In the genomic region with DNA sequence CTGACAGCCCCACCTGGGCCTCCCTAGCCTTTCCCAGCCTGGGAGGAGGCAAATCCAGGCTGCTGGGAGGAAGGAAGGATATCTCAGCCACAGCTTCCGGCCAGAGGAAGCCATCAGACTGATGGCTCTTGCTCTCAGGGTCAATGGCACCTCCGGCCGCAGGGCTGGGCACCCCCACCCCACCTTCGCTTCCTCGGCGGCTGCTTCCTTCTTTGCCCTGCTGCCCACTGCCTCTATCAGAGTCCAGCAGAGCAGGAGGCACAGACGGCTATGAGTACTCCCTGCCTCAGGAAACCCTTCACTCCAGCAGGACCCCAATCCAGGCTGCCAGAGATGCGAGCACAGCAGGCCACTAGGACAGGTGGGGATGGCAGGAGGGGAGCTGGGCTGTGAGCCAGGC, we compare ENCODE assay signal across 2 cellular contexts.
TF ChIP-seq lines count a peak whose summit lies in the region.

No MANE protein-coding gene starts in this region.

TF ChIP-seq in PFSK-1, 5 proteins besides CTCF, POLR2A, EP300 and RAD21:
- TF ChIP-seq, protein P1, sequence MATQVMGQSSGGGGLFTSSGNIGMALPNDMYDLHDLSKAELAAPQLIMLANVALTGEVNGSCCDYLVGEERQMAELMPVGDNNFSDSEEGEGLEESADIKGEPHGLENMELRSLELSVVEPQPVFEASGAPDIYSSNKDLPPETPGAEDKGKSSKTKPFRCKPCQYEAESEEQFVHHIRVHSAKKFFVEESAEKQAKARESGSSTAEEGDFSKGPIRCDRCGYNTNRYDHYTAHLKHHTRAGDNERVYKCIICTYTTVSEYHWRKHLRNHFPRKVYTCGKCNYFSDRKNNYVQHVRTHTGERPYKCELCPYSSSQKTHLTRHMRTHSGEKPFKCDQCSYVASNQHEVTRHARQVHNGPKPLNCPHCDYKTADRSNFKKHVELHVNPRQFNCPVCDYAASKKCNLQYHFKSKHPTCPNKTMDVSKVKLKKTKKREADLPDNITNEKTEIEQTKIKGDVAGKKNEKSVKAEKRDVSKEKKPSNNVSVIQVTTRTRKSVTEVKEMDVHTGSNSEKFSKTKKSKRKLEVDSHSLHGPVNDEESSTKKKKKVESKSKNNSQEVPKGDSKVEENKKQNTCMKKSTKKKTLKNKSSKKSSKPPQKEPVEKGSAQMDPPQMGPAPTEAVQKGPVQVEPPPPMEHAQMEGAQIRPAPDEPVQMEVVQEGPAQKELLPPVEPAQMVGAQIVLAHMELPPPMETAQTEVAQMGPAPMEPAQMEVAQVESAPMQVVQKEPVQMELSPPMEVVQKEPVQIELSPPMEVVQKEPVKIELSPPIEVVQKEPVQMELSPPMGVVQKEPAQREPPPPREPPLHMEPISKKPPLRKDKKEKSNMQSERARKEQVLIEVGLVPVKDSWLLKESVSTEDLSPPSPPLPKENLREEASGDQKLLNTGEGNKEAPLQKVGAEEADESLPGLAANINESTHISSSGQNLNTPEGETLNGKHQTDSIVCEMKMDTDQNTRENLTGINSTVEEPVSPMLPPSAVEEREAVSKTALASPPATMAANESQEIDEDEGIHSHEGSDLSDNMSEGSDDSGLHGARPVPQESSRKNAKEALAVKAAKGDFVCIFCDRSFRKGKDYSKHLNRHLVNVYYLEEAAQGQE (IDR thresholded peaks at IDR 0.05; ENCODE audit: insufficient read depth in 1 of 2, low read depth in 2 of 2, low read length in 2 of 2): no peak
- TF ChIP-seq POLR2AphosphoS5 (IDR thresholded peaks at IDR 0.05; ENCODE audit: low read depth, low read length): peak; percentile 32; the same call in 1 of the 2 replicates

TF ChIP-seq in H1, 55 proteins besides CTCF, POLR2A, EP300 and RAD21:
- TF ChIP-seq MAX (IDR thresholded peaks at IDR 0.05) (no peak), POU5F1 (IDR thresholded peaks at IDR 0.05; ENCODE audit: low read depth, low read length) (no peak), SIN3A (conservative IDR thresholded peaks at IDR 0.05 in 1 of 2, IDR thresholded peaks at IDR 0.05 in 1 of 2; ENCODE audit: low read depth in 1 of 2, low read length in 2 of 2) (no peak), CEBPB (IDR thresholded peaks at IDR 0.05; ENCODE audit: low read depth, low read length) (no peak), KDM1A (IDR thresholded peaks at IDR 0.05; ENCODE audit: borderline replicate concordance, low read length) (no peak), PHF8 (conservative IDR thresholded peaks at IDR 0.05; ENCODE audit: low read depth, low read length) (no peak), RBBP5 (IDR thresholded peaks at IDR 0.05; ENCODE audit: borderline replicate concordance, low read depth, low read length) (no peak), TEAD4 (IDR thresholded peaks at IDR 0.05; ENCODE audit: low read depth, low read length) (no peak), SP1 (IDR thresholded peaks at IDR 0.05; ENCODE audit: low read depth, low read length) (no peak)
